Comparison of ENCODE assay signal across 8 cellular contexts in the genomic region with DNA sequence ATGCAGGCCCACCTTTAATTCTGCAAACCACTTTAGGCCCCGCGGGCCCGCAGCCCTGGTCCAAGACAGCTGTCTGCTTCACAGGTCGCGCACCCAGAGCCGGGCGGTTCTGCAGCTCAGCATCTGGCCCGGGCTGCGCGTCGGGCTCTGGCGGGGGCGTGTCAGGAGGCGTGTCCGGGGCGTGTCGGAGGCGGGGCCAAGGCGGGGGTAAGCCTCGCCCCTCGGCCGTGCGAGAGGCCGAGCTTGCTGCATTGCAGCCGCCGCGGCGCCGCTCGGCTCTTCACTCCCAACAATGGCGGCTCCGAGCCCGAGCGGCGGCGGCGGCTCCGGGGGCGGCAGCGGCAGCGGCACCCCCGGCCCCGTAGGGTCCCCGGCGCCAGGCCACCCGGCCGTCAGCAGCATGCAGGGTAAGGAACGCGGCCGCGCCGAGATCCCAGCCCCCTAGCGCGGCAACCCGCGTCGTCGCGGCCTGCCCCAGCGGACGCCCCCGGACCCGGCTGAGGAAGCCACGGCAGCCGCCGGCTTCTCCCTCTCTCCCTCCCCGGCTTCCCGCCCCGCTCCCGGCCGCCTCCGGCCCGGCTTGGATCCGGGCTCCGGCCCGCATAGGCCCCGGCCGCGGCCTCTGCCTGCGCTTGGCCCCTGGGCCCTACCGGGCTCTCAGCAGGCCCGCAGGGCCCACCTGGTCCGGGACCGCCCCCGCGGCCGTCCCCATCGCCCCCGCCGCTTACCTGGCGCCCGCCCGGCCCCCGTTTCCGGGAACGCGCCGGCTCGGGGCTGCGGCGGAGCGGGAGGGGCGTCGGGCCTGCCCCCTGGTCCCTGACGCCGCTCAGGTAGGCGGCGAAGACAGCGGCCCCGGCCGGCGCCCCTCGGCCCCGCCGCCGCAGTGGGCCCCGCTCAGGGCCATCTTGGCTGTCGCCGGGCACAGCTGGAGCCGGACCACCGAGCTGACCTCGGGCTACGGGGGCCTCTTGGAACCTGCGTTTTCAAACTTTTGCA. TPM values are rescaled to one million over a fixed set of nuclear protein-coding genes. Genes with fewer than 3 reads are reported as not detected.
DNase-seq lines count a peak whose midpoint lies in the region; ATAC-seq and TF ChIP-seq lines count a peak whose summit lies in the region.

A gene (plus strand): TSS at position 283 of the 996 bp plus-strand sequence. CDS start 10 bp downstream, at position 293.

- H3K36me3 ChIP-seq in BE2C = no peaks in the 10 kb centered on the region

- TF ChIP-seq CTCF in BE2C (IDR thresholded peaks at IDR 0.05; ENCODE audit: low read depth, low read length) = no peak
- peak in 15 of 56 donors; percentile 9 to 42 (median 21) for TF ChIP-seq CTCF in dorsolateral prefrontal cortex (IDR thresholded peaks at IDR 0.05 in 54 of 56, conservative IDR thresholded peaks at IDR 0.05 in 2 of 56; ENCODE audit: low read depth in 1 of 56, partially characterized antibody in 56 of 56)
- no peak for TF ChIP-seq CTCF in lower leg skin (IDR thresholded peaks at IDR 0.05)

- H3K9me3 ChIP-seq in BE2C = no peaks in the 10 kb centered on the region

- H3K27me3 ChIP-seq in BE2C = no peaks in the 10 kb centered on the region
- H3K27me3 ChIP-seq in dorsolateral prefrontal cortex = no peaks in the 10 kb centered on the region

- no peaks in the 10 kb centered on the region for H3K4me1 ChIP-seq in BE2C

- ATAC-seq in HG03378 (IDR thresholded peaks at IDR 0.05; ENCODE audit: unreplicated experiment) = peak; percentile 71

- TF ChIP-seq POLR2A in GM19099 (IDR thresholded peaks at IDR 0.05; ENCODE audit: extremely low read depth, insufficient read length, low read depth) (peak; percentile 93), lower leg skin (IDR thresholded peaks at IDR 0.05) (peak in 1 of 2 donors; percentile 57)

- peak within 1 kb of the TSS in 53 of 59 donors; percentile 5 to 95 (median 77) for H3K27ac ChIP-seq in dorsolateral prefrontal cortex

- DNase-seq in BE2C = peak; percentile 83
- peak; percentile 33 for DNase-seq in NCI-H526 treated with DMSO at 0.1 percent for 48 hours (lab: John Stamatoyannopoulos, UW)
- peak; percentile 94 to 95 for DNase-seq in activated CD4-positive, alpha-beta T cell treated with anti-CD3 and anti-CD28 coated beads, Interleukin-2, amount 50 U/mL, for 48 hours
- peak; percentile 86 to 97 (median 92) for DNase-seq in dorsolateral prefrontal cortex
- peak; percentile 88 to 98 for DNase-seq in lower leg skin (ENCODE audit: low spot score in 2 of 2)
- DNase-seq in stimulated activated CD4-positive, alpha-beta T cell treated with anti-CD3 and anti-CD28 coated beads, Interleukin-4, amount 100 ng/mL, for 4 hours = peak; percentile 91 to 97

- intact Hi-C loops in dorsolateral prefrontal cortex (cut with DNase I) (loop anchor here (1.0 to 5.0 kb wide), 3 partner anchors 22 to 46 kb away; a partner anchor contains a TSS), lower leg skin (cut with DNase I; ENCODE audit: low total_unique reads) (no loop called here)

- H3K4me3 ChIP-seq in BE2C (ENCODE audit: low read depth, low read length) (peak within 1 kb of the TSS; percentile 56), dorsolateral prefrontal cortex (peak within 1 kb of the TSS; percentile 54 to 98 (median 81)), lower leg skin (ENCODE audit: low read depth, poor library complexity, severe bottlenecking) (peak within 1 kb of the TSS; percentile 83)

- WGBS in lower leg skin, 2 donors = 0% methylated on average over 30 to 48 of the region's 124 CpGs

RNA-seq across cellular contexts. Expression of the gene that starts here (rescaled TPM):
- 6.7 TPM for polyA plus RNA-seq in BE2C (2012; ENCODE audit: insufficient read depth, insufficient read length, low read depth)
- total RNA-seq in dorsolateral prefrontal cortex (100 to 1,000 TPM in 111 of 120 experiments, 10 to 100 TPM in 9; 73.7 to 171 (median 137) TPM), lower leg skin (10 to 100 TPM; 28.0 to 36.7 (median 32.8) TPM)

Comparison
In these comparisons a context has a peak if more than half of its experiments do, and no peak if none do; other contexts are left out.
1. Peak in every context shown above with its lines: DNase-seq, ATAC-seq, H3K4me3 ChIP-seq and H3K27ac ChIP-seq.
2. DNase-seq: peak in every context shown above with its lines; median percentile 94 in activated CD4-positive, alpha-beta T cell treated with anti-CD3 and anti-CD28 coated beads, Interleukin-2, amount 50 U/mL, for 48 hours; 94 in stimulated activated CD4-positive, alpha-beta T cell treated with anti-CD3 and anti-CD28 coated beads, Interleukin-4, amount 100 ng/mL, for 4 hours; 93 in lower leg skin; 92 in dorsolateral prefrontal cortex; 83 in BE2C; 33 in NCI-H526 treated with DMSO at 0.1 percent for 48 hours.